In genomic region chr20:24877652-24878051, GRCh38 we compare ENCODE assay signal across 14 cellular contexts.
"Had no signal": no experiment of that assay in that cellular context is flagged by ENCODE, and none has a peak within 500 bp of the region (broad histone marks: within the 10 kb centered on the region; RNA-seq: fewer than 3 reads in every experiment).

No MANE protein-coding gene starts in this region.

- ATAC-seq: activated CD8-positive, alpha-beta T cell treated with anti-CD3 and anti-CD28 coated beads for 36 hours; activated naive CD4-positive, alpha-beta T cell treated with anti-CD3 and anti-CD28 coated beads, Interleukin-2, amount 50 U/mL, for 72 hours; activated T-cell treated with anti-CD3 and anti-CD28 coated beads, Interleukin-2, amount 50 U/mL, for 72 hours; natural killer cell; stimulated activated effector memory CD8-positive, alpha-beta T cell treated with anti-CD3 and anti-CD28 coated beads, Interleukin-12 subunit alpha, Interleukin-12 subunit beta, amount 100 ng/mL, for 72 hours had no signal

- H3K9me3 ChIP-seq: neutrophil, thyroid gland had no signal

- H3K27me3 ChIP-seq: cardiac muscle cell, thyroid gland had no signal

- DNase-seq: activated B cell treated with CpG ODN at 0.5 μM for 24 hours; activated CD4-positive, alpha-beta T cell treated with anti-CD3 and anti-CD28 coated beads for 48 hours; activated CD8-positive, alpha-beta memory T cell treated with anti-CD3 and anti-CD28 coated beads, Interleukin-2, amount 50 U/mL, for 4 hours; activated CD8-positive, alpha-beta T cell treated with anti-CD3 and anti-CD28 coated beads for 36 hours; activated gamma-delta T cell; activated T-cell treated with anti-CD3 and anti-CD28 coated beads, Interleukin-2, amount 50 U/mL, for 72 hours; mesendoderm; natural killer cell; thyroid gland had no signal

- H3K36me3 ChIP-seq: cardiac muscle cell, neutrophil, thyroid gland had no signal

- H3K4me3 ChIP-seq: cardiac muscle cell, thyroid gland had no signal

- H3K27ac ChIP-seq: cardiac muscle cell, epithelial cell of prostate, neutrophil, thyroid gland had no signal
